Comparison of ENCODE assay signal across 25 cellular contexts in the genomic region with DNA sequence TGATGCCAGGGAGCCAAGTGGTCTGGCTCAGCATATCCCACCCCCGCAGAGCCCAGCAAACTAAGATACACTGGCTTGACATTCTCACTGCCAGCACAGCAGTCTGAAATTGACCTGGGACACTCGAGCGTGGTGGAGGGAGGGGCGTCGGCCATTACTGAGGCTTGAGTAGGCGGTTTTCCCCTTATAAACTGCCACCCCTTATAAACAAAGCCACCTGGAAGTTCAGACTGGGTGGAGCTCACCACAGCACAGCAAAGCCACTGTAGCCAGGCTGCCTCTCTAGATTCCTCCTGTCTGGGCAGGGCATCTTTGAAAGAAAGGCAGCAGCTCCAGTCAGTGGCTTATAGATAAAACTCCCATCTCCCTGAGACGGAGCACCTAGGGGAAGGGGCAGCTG. TPM values are rescaled to one million over a fixed set of nuclear protein-coding genes. Genes with fewer than 3 reads are reported as not detected.
"Had no signal": no experiment of that assay in that cellular context is flagged by ENCODE, and none has a peak within 500 bp of the region (broad histone marks: within the 10 kb centered on the region; RNA-seq: fewer than 3 reads in every experiment).

No MANE protein-coding gene starts in this region.

- H3K4me3 ChIP-seq: body of pancreas, esophagus squamous epithelium, lower lobe of right lung, thoracic aorta, upper lobe of left lung had no signal

- H3K9me3 ChIP-seq: body of pancreas, lower lobe of right lung, thoracic aorta had no signal

- H3K4me1 ChIP-seq: body of pancreas, esophagus squamous epithelium, foreskin keratinocyte, lower lobe of right lung, parathyroid adenoma, upper lobe of left lung had no signal

- H3K79me2 ChIP-seq: parathyroid adenoma had no signal

- H2AFZ ChIP-seq: parathyroid adenoma had no signal

- H3K36me3 ChIP-seq: esophagus squamous epithelium, lower lobe of right lung, thoracic aorta, upper lobe of left lung had no signal

- H3K27ac ChIP-seq: body of pancreas, esophagus squamous epithelium, foreskin keratinocyte, lower lobe of right lung, parathyroid adenoma, thoracic aorta, upper lobe of left lung had no signal

- ATAC-seq: activated CD8-positive, alpha-beta T cell treated with anti-CD3 and anti-CD28 coated beads for 36 hours; body of pancreas; foreskin keratinocyte; lower lobe of right lung; natural killer cell; sciatic nerve; stimulated activated memory B cell treated with anti-CD40 and anti-IgM and Interleukin-4, amounts not matched to agents 10 μg/mL and 1 μg/mL and 100 μg/mL, for 72 hours had no signal

- H3K27me3 ChIP-seq: body of pancreas, esophagus squamous epithelium, foreskin keratinocyte, upper lobe of left lung had no signal

- DNase-seq: activated B cell treated with CpG ODN at 0.5 μM for 24 hours; activated CD4-positive, alpha-beta T cell treated with anti-CD3 and anti-CD28 coated beads, Interleukin-2, amount 10 ng/mL, durations not matched to agents 24 days and 14 days; activated CD8-positive, alpha-beta T cell treated with anti-CD3 and anti-CD28 coated beads for 36 hours; activated naive CD4-positive, alpha-beta T cell treated with Interleukin-2 at 50 U/mL for 16 hours; activated naive CD8-positive, alpha-beta T cell treated with anti-CD3 and anti-CD28 coated beads, Interleukin-2, amount 10 ng/mL, durations not matched to agents 7 days and 5 days; activated T-cell treated with anti-CD3 and anti-CD28 coated beads, Interleukin-2, amount 50 U/mL, for 24 hours; amygdala; body of pancreas; dermis blood vessel endothelial cell; effector memory CD4-positive, alpha-beta T cell; esophagus squamous epithelium; foreskin keratinocyte; glutamatergic neuron; hippocampal formation; islet precursor cell; lower lobe of right lung; natural killer cell; stimulated activated CD4-positive, alpha-beta T cell treated with anti-CD3 and anti-CD28 coated beads, Interleukin-4, amount 100 ng/mL, for 24 hours; upper lobe of left lung had no signal

- H3K9ac ChIP-seq: parathyroid adenoma had no signal

RNA-seq across cellular contexts. Expression of a gene that starts 19.4 kb away (rescaled TPM):
- total RNA-seq: activated B cell treated with CpG ODN at 0.5 μM for 24 hours; activated CD4-positive, alpha-beta T cell treated with anti-CD3 and anti-CD28 coated beads, Interleukin-2, amount 10 ng/mL, durations not matched to agents 24 days and 14 days; activated CD8-positive, alpha-beta T cell treated with anti-CD3 and anti-CD28 coated beads for 36 hours; activated naive CD8-positive, alpha-beta T cell treated with anti-CD3 and anti-CD28 coated beads, Interleukin-2, amount 10 ng/mL, durations not matched to agents 7 days and 5 days; activated T-helper 2 cell treated with anti-CD3 and anti-CD28 coated beads, Interferon-gamma antibody, Interleukin-2, Interleukin-4, amounts not matched to agents 10 μg/mL and 5 μg/mL and 100 μg/mL, durations not matched to agents 14 hours and 24 hours and 36 hours; dermis blood vessel endothelial cell; esophagus squamous epithelium; foreskin keratinocyte; lower lobe of right lung; mesenteric fat pad; natural killer cell; thoracic aorta; upper lobe of left lung had no signal
